ENCODE assay signal across 8 cellular contexts in genomic region chr3:4751057-4752051, GRCh38.
DNase-seq lines count a peak whose midpoint lies in the region; ATAC-seq and TF ChIP-seq lines count a peak whose summit lies in the region.

No MANE protein-coding gene starts in this region.

- H3K4me1 ChIP-seq in SJSA1 (replicated peaks): peaks cover 29% of the 10 kb centered on the region

- H3K4me1 Mint-ChIP-seq in endothelial cell (ENCODE audit: unreplicated experiment) (peaks cover 67% of the 10 kb centered on the region), naive B cell (peaks cover 15 to 39% (median 39%) of the 10 kb centered on the region in 3 donors)

- peak; percentile 29 for DNase-seq in GM10266 (ENCODE audit: extremely low spot score)
- peak in 1 of 2 experiments; percentile 65 for DNase-seq in SJSA1 (ENCODE audit: low read depth in 1 of 2, low spot score in 2 of 2)
- DNase-seq in endothelial cell (ENCODE audit: low spot score): no peak
- DNase-seq in naive B cell: no peak
- no peak for DNase-seq in NCI-H1417 treated with DMSO at 0.1 percent for 48 hours (lab: John Stamatoyannopoulos, UW)
- DNase-seq in inferior parietal cortex (ENCODE audit: extremely low spot score): no peak

- H3K27ac Mint-ChIP-seq in endothelial cell (ENCODE audit: unreplicated experiment): peak overlapping the region; percentile 90
- H3K27ac Mint-ChIP-seq in naive B cell: peak overlapping the region in 5 of 6 donors; percentile 29 to 89 (median 61)

- no peaks in the 10 kb centered on the region for H3K27me3 ChIP-seq in SJSA1 (replicated peaks)

- no peaks in the 10 kb centered on the region for H3K9me3 Mint-ChIP-seq in endothelial cell (ENCODE audit: unreplicated experiment)
- no peaks in the 10 kb centered on the region for H3K9me3 Mint-ChIP-seq in naive B cell

- H3K36me3 Mint-ChIP-seq in endothelial cell (ENCODE audit: low read depth, unreplicated experiment): peaks cover 40% of the 10 kb centered on the region
- peaks cover 19 to 26% of the 10 kb centered on the region in 2 donors for H3K36me3 Mint-ChIP-seq in naive B cell

- no peak overlapping the region for H3K4me3 Mint-ChIP-seq in endothelial cell (ENCODE audit: unreplicated experiment)
- H3K4me3 Mint-ChIP-seq in naive B cell: peak overlapping the region in 1 of 8 donors; percentile 51

- no peak for ATAC-seq in naive B cell (ENCODE audit: low read depth in 2 of 2)
- no peak for ATAC-seq in GM18867 (IDR thresholded peaks at IDR 0.05; ENCODE audit: unreplicated experiment)
- ATAC-seq in GM19467 (IDR thresholded peaks at IDR 0.05; ENCODE audit: unreplicated experiment): no peak

- H3K4me3 ChIP-seq in SJSA1: no peak overlapping the region

- H3K36me3 ChIP-seq in SJSA1: no peaks in the 10 kb centered on the region

- H3K27me3 Mint-ChIP-seq in endothelial cell (ENCODE audit: unreplicated experiment): peaks cover 4% of the 10 kb centered on the region
- H3K27me3 Mint-ChIP-seq in naive B cell: no peaks in the 10 kb centered on the region

- peak overlapping the region; percentile 55 for H3K27ac ChIP-seq in SJSA1

- peak; percentile 8 for TF ChIP-seq CTCF in GM10266 (IDR thresholded peaks at IDR 0.05; ENCODE audit: control insufficient read depth, insufficient read depth, low read depth, missing control alignments)
- no peak for TF ChIP-seq CTCF in endothelial cell (IDR thresholded peaks at IDR 0.05; ENCODE audit: unreplicated experiment)

- H3K9me3 ChIP-seq in SJSA1 (replicated peaks): no peaks in the 10 kb centered on the region
